In genomic region chr10:30398193-30398592, GRCh38 we compare ENCODE assay signal across 18 cellular contexts. TPM values are rescaled to one million over a fixed set of nuclear protein-coding genes. Genes with fewer than 3 reads are reported as not detected.
A peak's percentile ranks its signal among the peaks of the same experiment; 100 is the strongest.
DNase-seq lines count a peak whose midpoint lies in the region; ATAC-seq lines count a peak whose summit lies in the region.
"Had no signal": no experiment of that assay in that cellular context is flagged by ENCODE, and none has a peak within 500 bp of the region (broad histone marks: within the 10 kb centered on the region; RNA-seq: fewer than 3 reads in every experiment).

No MANE protein-coding gene starts in this region.

- no peak for DNase-seq in activated naive CD8-positive, alpha-beta T cell treated with anti-CD3 and anti-CD28 coated beads, Interleukin-2, amount 10 ng/mL, durations not matched to agents 7 days and 5 days
- no peak for DNase-seq in activated naive CD8-positive, alpha-beta T cell treated with anti-CD3 and anti-CD28 coated beads, Interleukin-2, amount 50 U/mL, for 24 hours
- DNase-seq in T-cell: peak in 7 of 34 experiments; percentile 7 to 26 (median 12)
- DNase-seq in central memory CD8-positive, alpha-beta T cell (ENCODE audit: low spot score in 2 of 2): peak in 1 of 2 donors; percentile 14
- no peak for DNase-seq in NCI-H1436 (lab: John Stamatoyannopoulos, UW)
- DNase-seq: Caco-2, GF-D8, GOT3, Karpas-422, NCI-H1417 treated with DMSO at 0.1 percent for 48 hours, NCI-H2029, NCI-H2171, NCI-H526, PC-3, SIG-M5 had no signal

- peaks cover 37% of the 10 kb centered on the region for H3K4me1 Mint-ChIP-seq in activated naive CD8-positive, alpha-beta T cell treated with anti-CD3 and anti-CD28 coated beads, Interleukin-2, amount 10 ng/mL, durations not matched to agents 7 days and 5 days
- H3K4me1 Mint-ChIP-seq in activated naive CD8-positive, alpha-beta T cell treated with anti-CD3 and anti-CD28 coated beads, Interleukin-2, amount 50 U/mL, for 24 hours: peaks cover 13% of the 10 kb centered on the region
- H3K4me1 Mint-ChIP-seq in T-cell: peaks cover 15 to 19% (median 17%) of the 10 kb centered on the region in 3 donors
- peaks cover 26% of the 10 kb centered on the region for H3K4me1 Mint-ChIP-seq in central memory CD8-positive, alpha-beta T cell
- peaks cover 8% of the 10 kb centered on the region for H3K4me1 Mint-ChIP-seq in stimulated activated memory B cell treated with anti-CD40 and anti-IgM and Interleukin-4, amounts not matched to agents 10 μg/mL and 1 μg/mL and 100 μg/mL, for 72 hours

- peak overlapping the region; percentile 31 for H3K4me3 Mint-ChIP-seq in activated naive CD8-positive, alpha-beta T cell treated with anti-CD3 and anti-CD28 coated beads, Interleukin-2, amount 10 ng/mL, durations not matched to agents 7 days and 5 days
- H3K4me3 Mint-ChIP-seq in activated naive CD8-positive, alpha-beta T cell treated with anti-CD3 and anti-CD28 coated beads, Interleukin-2, amount 50 U/mL, for 24 hours: no peak overlapping the region
- peak overlapping the region in 1 of 3 donors; percentile 12 for H3K4me3 Mint-ChIP-seq in T-cell
- H3K4me3 Mint-ChIP-seq in central memory CD8-positive, alpha-beta T cell: no peak overlapping the region
- H3K4me3 Mint-ChIP-seq in stimulated activated memory B cell treated with anti-CD40 and anti-IgM and Interleukin-4, amounts not matched to agents 10 μg/mL and 1 μg/mL and 100 μg/mL, for 72 hours: no peak overlapping the region
- H3K4me3 Mint-ChIP-seq: IgD-negative memory B cell had no signal

- peak; percentile 76 for ATAC-seq in activated naive CD8-positive, alpha-beta T cell treated with anti-CD3 and anti-CD28 coated beads, Interleukin-2, amount 10 ng/mL, durations not matched to agents 7 days and 5 days (ENCODE audit: low read depth)
- ATAC-seq in activated naive CD8-positive, alpha-beta T cell treated with anti-CD3 and anti-CD28 coated beads, Interleukin-2, amount 50 U/mL, for 24 hours: no peak
- peak; percentile 76 to 95 (median 88) for ATAC-seq in T-cell (replicated peaks in 1 of 4)
- peak; percentile 93 for ATAC-seq in central memory CD8-positive, alpha-beta T cell (replicated peaks; ENCODE audit: extremely low read depth, poor library complexity, severe bottlenecking)
- ATAC-seq in stimulated activated memory B cell treated with anti-CD40 and anti-IgM and Interleukin-4, amounts not matched to agents 10 μg/mL and 1 μg/mL and 100 μg/mL, for 72 hours: no peak
- ATAC-seq in GM18870 (IDR thresholded peaks at IDR 0.05; ENCODE audit: unreplicated experiment): no peak
- ATAC-seq: PC-3 had no signal

- CTCF ChIA-PET in T-cell (lab: Charles Lee): interaction anchor here in 1 of 2 donors (0.5 to 0.8 kb wide), 3 partner anchors 29 to 193 kb away, joined by 3 to 7 read pairs (median 4); no protein-coding TSS in a partner anchor

- no peaks in the 10 kb centered on the region for H3K9me3 Mint-ChIP-seq in activated naive CD8-positive, alpha-beta T cell treated with anti-CD3 and anti-CD28 coated beads, Interleukin-2, amount 10 ng/mL, durations not matched to agents 7 days and 5 days
- H3K9me3 Mint-ChIP-seq in activated naive CD8-positive, alpha-beta T cell treated with anti-CD3 and anti-CD28 coated beads, Interleukin-2, amount 50 U/mL, for 24 hours: no peaks in the 10 kb centered on the region
- H3K9me3 Mint-ChIP-seq in T-cell: no peaks in the 10 kb centered on the region
- H3K9me3 Mint-ChIP-seq in central memory CD8-positive, alpha-beta T cell: no peaks in the 10 kb centered on the region
- H3K9me3 Mint-ChIP-seq in stimulated activated memory B cell treated with anti-CD40 and anti-IgM and Interleukin-4, amounts not matched to agents 10 μg/mL and 1 μg/mL and 100 μg/mL, for 72 hours: no peaks in the 10 kb centered on the region
- H3K9me3 Mint-ChIP-seq: IgD-negative memory B cell had no signal

- peaks cover 33% of the 10 kb centered on the region for H3K27me3 Mint-ChIP-seq in activated naive CD8-positive, alpha-beta T cell treated with anti-CD3 and anti-CD28 coated beads, Interleukin-2, amount 10 ng/mL, durations not matched to agents 7 days and 5 days
- H3K27me3 Mint-ChIP-seq in activated naive CD8-positive, alpha-beta T cell treated with anti-CD3 and anti-CD28 coated beads, Interleukin-2, amount 50 U/mL, for 24 hours: peaks cover 17% of the 10 kb centered on the region
- peaks cover 0 to 5% of the 10 kb centered on the region in 2 donors for H3K27me3 Mint-ChIP-seq in T-cell
- no peaks in the 10 kb centered on the region for H3K27me3 Mint-ChIP-seq in central memory CD8-positive, alpha-beta T cell
- H3K27me3 Mint-ChIP-seq in stimulated activated memory B cell treated with anti-CD40 and anti-IgM and Interleukin-4, amounts not matched to agents 10 μg/mL and 1 μg/mL and 100 μg/mL, for 72 hours: peaks cover 18% of the 10 kb centered on the region

- H3K27ac Mint-ChIP-seq in activated naive CD8-positive, alpha-beta T cell treated with anti-CD3 and anti-CD28 coated beads, Interleukin-2, amount 10 ng/mL, durations not matched to agents 7 days and 5 days: no peak overlapping the region
- H3K27ac Mint-ChIP-seq in activated naive CD8-positive, alpha-beta T cell treated with anti-CD3 and anti-CD28 coated beads, Interleukin-2, amount 50 U/mL, for 24 hours: no peak overlapping the region
- peak overlapping the region in 1 of 2 donors; percentile 3 for H3K27ac Mint-ChIP-seq in T-cell
- H3K27ac Mint-ChIP-seq in central memory CD8-positive, alpha-beta T cell (ENCODE audit: low read depth): peak overlapping the region; percentile 4
- no peak overlapping the region for H3K27ac Mint-ChIP-seq in stimulated activated memory B cell treated with anti-CD40 and anti-IgM and Interleukin-4, amounts not matched to agents 10 μg/mL and 1 μg/mL and 100 μg/mL, for 72 hours

- H3K36me3 Mint-ChIP-seq in activated naive CD8-positive, alpha-beta T cell treated with anti-CD3 and anti-CD28 coated beads, Interleukin-2, amount 10 ng/mL, durations not matched to agents 7 days and 5 days: no peaks in the 10 kb centered on the region
- no peaks in the 10 kb centered on the region for H3K36me3 Mint-ChIP-seq in activated naive CD8-positive, alpha-beta T cell treated with anti-CD3 and anti-CD28 coated beads, Interleukin-2, amount 50 U/mL, for 24 hours (ENCODE audit: low read depth)
- H3K36me3 Mint-ChIP-seq in T-cell: no peaks in the 10 kb centered on the region
- H3K36me3 Mint-ChIP-seq in central memory CD8-positive, alpha-beta T cell (ENCODE audit: insufficient read depth): no peaks in the 10 kb centered on the region
- no peaks in the 10 kb centered on the region for H3K36me3 Mint-ChIP-seq in stimulated activated memory B cell treated with anti-CD40 and anti-IgM and Interleukin-4, amounts not matched to agents 10 μg/mL and 1 μg/mL and 100 μg/mL, for 72 hours
- H3K36me3 Mint-ChIP-seq: IgD-negative memory B cell had no signal

- POLR2A ChIA-PET in activated naive CD8-positive, alpha-beta T cell treated with anti-CD3 and anti-CD28 coated beads, Interleukin-2, amount 10 ng/mL, durations not matched to agents 7 days and 5 days (lab: Charles Lee): interaction anchor here (1.4 kb wide), 1 partner anchor 132 kb away, joined by 8 read pairs; no protein-coding TSS in a partner anchor
- POLR2A ChIA-PET in T-cell (lab: Charles Lee): no interaction called here

RNA-seq across cellular contexts. Expression of gene MAP3K8, which starts 35.8 kb away (rescaled TPM):
- 10 to 100 TPM; 27.7 to 28.3 TPM for total RNA-seq in activated naive CD8-positive, alpha-beta T cell treated with anti-CD3 and anti-CD28 coated beads, Interleukin-2, amount 10 ng/mL, durations not matched to agents 7 days and 5 days
- 10 to 100 TPM in 3 of 5 donors, 1 to 10 TPM in 2; 3.5 to 27.4 (median 11.0) TPM for total RNA-seq in T-cell

RNA-seq across cellular contexts. Expression of gene MTPAP, which starts 49.1 kb away (rescaled TPM):
- 10 to 100 TPM; 24.2 to 29.4 TPM for total RNA-seq in activated naive CD8-positive, alpha-beta T cell treated with anti-CD3 and anti-CD28 coated beads, Interleukin-2, amount 10 ng/mL, durations not matched to agents 7 days and 5 days
- total RNA-seq in T-cell: 10 to 100 TPM; 20.9 to 34.7 (median 22.3) TPM

Comparison
In these comparisons a context has a peak if more than half of its experiments do, and no peak if none do; other contexts are left out.
1. ATAC-seq: peak in activated naive CD8-positive, alpha-beta T cell treated with anti-CD3 and anti-CD28 coated beads, Interleukin-2, amount 10 ng/mL, durations not matched to agents 7 days and 5 days (single experiment), T-cell (4 of 4) and central memory CD8-positive, alpha-beta T cell (single experiment); none in activated naive CD8-positive, alpha-beta T cell treated with anti-CD3 and anti-CD28 coated beads, Interleukin-2, amount 50 U/mL, for 24 hours (single experiment), stimulated activated memory B cell treated with anti-CD40 and anti-IgM and Interleukin-4, amounts not matched to agents 10 μg/mL and 1 μg/mL and 100 μg/mL, for 72 hours (single experiment) and GM18870 (single experiment).